In genomic region chr6:152765331-152765730, GRCh38 we compare ENCODE assay signal across 27 cellular contexts.
"Had no signal": no experiment of that assay in that cellular context is flagged by ENCODE, and none has a peak within 500 bp of the region (broad histone marks: within the 10 kb centered on the region; RNA-seq: fewer than 3 reads in every experiment).

No MANE protein-coding gene starts in this region.

- H3K36me3 ChIP-seq: stomach, suprapubic skin, thoracic aorta, thyroid gland, tibial artery, tibial nerve, transverse colon, upper lobe of left lung, upper lobe of right lung, uterus, vagina had no signal

- DNase-seq: stimulated activated CD4-positive, alpha-beta T cell treated with anti-CD3 and anti-CD28 coated beads, Interleukin-2, amount 100 ng/mL, for 48 hours; stimulated activated CD4-positive, alpha-beta T cell treated with anti-CD3 and anti-CD28 coated beads, Interleukin-4, amount 100 ng/mL, for 1 hour; stimulated activated CD4-positive, alpha-beta T cell treated with anti-CD3 and anti-CD28 coated beads, Interleukin-4, amount 100 ng/mL, for 24 hours; stimulated activated CD4-positive, alpha-beta T cell treated with anti-CD3 and anti-CD28 coated beads, Interleukin-4, amount 100 ng/mL, for 4 hours; stimulated activated CD8-positive, alpha-beta memory T cell treated with anti-CD3 and anti-CD28 coated beads, Interleukin-4, amount 100 ng/mL, for 48 hours; stimulated activated naive B cell treated with anti-CD40 and anti-IgM and Interleukin-4, amounts not matched to agents 10 μg/mL and 1 μg/mL and 100 μg/mL, for 72 hours; stimulated activated naive CD4-positive, alpha-beta T cell; stimulated activated naive CD4-positive, alpha-beta T cell treated with Interleukin-2 at 50 U/mL for 16 hours; stimulated activated naive CD8-positive, alpha-beta T cell treated with anti-CD3 and anti-CD28 coated beads, Interleukin-15, amount 100 ng/mL, for 72 hours; stimulated activated naive CD8-positive, alpha-beta T cell treated with anti-CD3 and anti-CD28 coated beads, Interleukin-15, Interleukin-2, amounts not matched to agents 100 U/mL and 50 U/mL, for 24 hours; stomach; substantia nigra; testis; thyroid gland; tibial artery; transverse colon; trophoblast cell; upper lobe of left lung; upper lobe of right lung; uterus had no signal

- H3K4me1 ChIP-seq: stomach, suprapubic skin, testis, thyroid gland, tibial artery, tibial nerve, transverse colon, upper lobe of left lung, upper lobe of right lung, uterus, vagina had no signal

- H3K9me3 ChIP-seq: stomach, suprapubic skin, testis, thoracic aorta, thyroid gland, tibial artery, tibial nerve, transverse colon, upper lobe of left lung, upper lobe of right lung, uterus, vagina had no signal

- H3K4me3 ChIP-seq: stomach, suprapubic skin, testis, thoracic aorta, thyroid gland, tibial artery, tibial nerve, transverse colon, upper lobe of left lung, upper lobe of right lung, uterus, vagina had no signal

- ATAC-seq: stimulated activated effector memory CD8-positive, alpha-beta T cell treated with anti-CD3 and anti-CD28 coated beads, Interleukin-12 subunit alpha, Interleukin-12 subunit beta, amount 100 ng/mL, for 72 hours; stimulated activated memory B cell treated with anti-CD40 and anti-IgM and Interleukin-4, amounts not matched to agents 10 μg/mL and 1 μg/mL and 100 μg/mL, for 72 hours; stimulated activated naive B cell treated with anti-CD40 and anti-IgM and Interleukin-4, amounts not matched to agents 10 μg/mL and 1 μg/mL and 100 μg/mL, for 72 hours; stimulated activated naive CD8-positive, alpha-beta T cell treated with anti-CD3 and anti-CD28 coated beads, Interleukin-15, amount 100 ng/mL, for 72 hours; stimulated activated naive CD8-positive, alpha-beta T cell treated with anti-CD3 and anti-CD28 coated beads, Interleukin-15, Interleukin-2, amounts not matched to agents 100 U/mL and 50 U/mL, for 24 hours; upper lobe of right lung had no signal

- FAIRE-seq: urothelium cell line had no signal

- H3K27ac ChIP-seq: stomach, suprapubic skin, testis, thoracic aorta, thyroid gland, tibial artery, tibial nerve, transverse colon, upper lobe of left lung, upper lobe of right lung, uterus, vagina had no signal

- H3K27me3 ChIP-seq: stomach, suprapubic skin, testis, thyroid gland, tibial artery, tibial nerve, transverse colon, upper lobe of left lung, upper lobe of right lung, uterus, vagina had no signal
